25 cellular contexts compared by ENCODE assay signal in the genomic region with DNA sequence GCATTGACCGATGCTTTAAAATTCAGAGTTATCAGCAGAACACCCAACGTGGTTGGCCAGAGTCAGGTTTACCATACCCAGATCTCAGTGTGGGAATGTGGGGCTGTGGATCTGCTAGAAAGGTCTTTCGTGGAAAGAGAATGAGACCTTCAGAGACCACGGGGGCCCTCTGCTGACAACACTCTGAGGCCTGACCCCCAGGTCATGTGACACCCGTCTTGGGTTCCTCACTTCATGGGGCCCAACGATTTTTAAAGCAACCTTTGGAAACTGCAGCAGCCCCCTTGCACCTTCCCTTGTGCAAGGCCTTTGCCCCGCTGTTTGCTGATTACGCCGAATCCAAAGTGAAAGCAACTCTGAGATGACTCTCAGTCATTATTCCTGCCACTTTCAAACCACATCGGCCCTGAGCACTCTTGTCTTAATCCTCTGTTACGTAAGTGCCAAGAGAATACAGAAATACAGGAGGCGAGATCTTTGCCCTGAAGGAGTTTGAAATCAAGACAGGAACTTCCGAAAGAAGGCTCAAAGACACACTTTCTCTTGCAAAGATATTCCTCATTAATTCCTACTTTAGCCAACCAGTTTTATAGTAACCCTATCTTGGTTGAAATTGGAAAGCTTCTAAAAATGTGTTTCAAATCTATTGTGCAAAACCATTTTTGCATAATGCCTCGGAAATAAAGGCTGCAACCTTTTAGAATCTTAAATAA.
DNase-seq lines count a peak whose midpoint lies in the region; ATAC-seq and TF ChIP-seq lines count a peak whose summit lies in the region.
"Had no signal": no experiment of that assay in that cellular context is flagged by ENCODE, and none has a peak within 500 bp of the region (broad histone marks: within the 10 kb centered on the region; RNA-seq: fewer than 3 reads in every experiment).

No MANE protein-coding gene starts in this region.

- no peaks in the 10 kb centered on the region for H4K20me1 ChIP-seq in osteoblast (ENCODE audit: insufficient read depth, low read length)

- H2AFZ ChIP-seq in osteoblast (ENCODE audit: low read length) = no peak overlapping the region

- no peaks in the 10 kb centered on the region for H3K79me2 ChIP-seq in osteoblast (ENCODE audit: insufficient read depth, low read length)

- H3K27ac ChIP-seq in osteoblast (ENCODE audit: low read depth, low read length) (no peak overlapping the region), tibial artery (no peak overlapping the region)
- H3K27ac ChIP-seq: adrenal gland, thoracic aorta, uterus had no signal

- H3K36me3 ChIP-seq in osteoblast (ENCODE audit: insufficient read depth, low read length) (peaks cover 60% of the 10 kb centered on the region), tibial artery (peaks cover 66 to 99% (median 87%) of the 10 kb centered on the region in 3 donors)
- H3K36me3 ChIP-seq: adrenal gland, MG63, uterus had no signal

- no peak overlapping the region; the same call in 1 of the 2 replicates for H3K4me3 ChIP-seq in AG09309 (ENCODE audit: control insufficient read depth, low read depth, low read length)
- H3K4me3 ChIP-seq in osteoblast (ENCODE audit: insufficient read depth, low read length) = peak overlapping the region; percentile 33
- H3K4me3 ChIP-seq in tibial artery = no peak overlapping the region
- H3K4me3 ChIP-seq: adrenal gland, MG63, thoracic aorta, uterus had no signal

- H3K4me1 ChIP-seq in osteoblast (ENCODE audit: insufficient read depth, low read length) (no peaks in the 10 kb centered on the region), tibial artery (no peaks in the 10 kb centered on the region)
- H3K4me1 ChIP-seq: adrenal gland, uterus had no signal

- no peaks in the 10 kb centered on the region for H3K27me3 ChIP-seq in osteoblast (ENCODE audit: insufficient read depth, low read length)
- H3K27me3 ChIP-seq in tibial artery = no peaks in the 10 kb centered on the region
- H3K27me3 ChIP-seq: adrenal gland, MG63, uterus had no signal

- intact Hi-C loops in tibial artery (cut with DNase I; ENCODE audit: low total_unique reads) = no loop called here

- peak overlapping the region; percentile 51 for H3K4me2 ChIP-seq in osteoblast (ENCODE audit: insufficient read depth, low read length)

- no peaks in the 10 kb centered on the region for H3K9me3 ChIP-seq in osteoblast (ENCODE audit: low read depth, low read length)
- H3K9me3 ChIP-seq in tibial artery = no peaks in the 10 kb centered on the region
- H3K9me3 ChIP-seq: adrenal gland, MG63, thoracic aorta, uterus had no signal

- TF ChIP-seq CTCF in AG09309 (IDR thresholded peaks at IDR 0.05; ENCODE audit: control insufficient read depth, insufficient read depth, low read depth, low read length, missing control alignments) = no peak
- no peak for TF ChIP-seq CTCF in osteoblast (IDR thresholded peaks at IDR 0.05; ENCODE audit: extremely low read depth, low read depth, low read length)
- no peak for TF ChIP-seq CTCF in tibial artery (IDR thresholded peaks at IDR 0.05)

- DNase-seq in AG09309 (ENCODE audit: low read depth) = peak; percentile 35
- peak; percentile 32 for DNase-seq in NCI-H187 treated with DMSO at 0.1 percent for 48 hours (lab: John Stamatoyannopoulos, UW)
- DNase-seq in fibroblast of gingiva (ENCODE audit: low read depth) = peak; percentile 55
- no peak for DNase-seq in osteoblast (ENCODE audit: insufficient read length, low spot score, missing footprints)
- DNase-seq in tibial artery = no peak
- no peak for DNase-seq in NCI-H146 treated with DMSO at 0.1 percent for 48 hours (lab: John Stamatoyannopoulos, UW; ENCODE audit: unreplicated experiment)
- DNase-seq in central memory CD4-positive, alpha-beta T cell = no peak
- DNase-seq: activated CD4-positive, alpha-beta T cell treated with anti-CD3 and anti-CD28 coated beads, Interleukin-2, amount 50 U/mL, for 1 hour; activated T-cell treated with anti-CD3 and anti-CD28 coated beads, Interleukin-2, amount 50 U/mL, for 48 hours; adrenal gland; CD8-positive, alpha-beta memory T cell; GDM1; KBM-7; kidney; MG63; NCI-H446; NCI-H774; retina; stimulated activated naive CD4-positive, alpha-beta T cell; uterus had no signal

- ATAC-seq in HG03442 (IDR thresholded peaks at IDR 0.05; ENCODE audit: unreplicated experiment) = no peak
- ATAC-seq: HCT116; natural killer cell treated with Interleukin-12 subunit alpha and Interleukin-12 subunit beta and Interleukin-15 and Interleukin-18, amount 100 ng/mL, for 72 hours; Right ventricle myocardium inferior had no signal

Comparison
In these comparisons a context has a peak if more than half of its experiments do, and no peak if none do; other contexts are left out.
1. DNase-seq: peak in AG09309 (single experiment), NCI-H187 treated with DMSO at 0.1 percent for 48 hours (single experiment) and fibroblast of gingiva (single experiment); none in osteoblast (single experiment), tibial artery (0 of 2), NCI-H146 treated with DMSO at 0.1 percent for 48 hours (single experiment) and central memory CD4-positive, alpha-beta T cell (single experiment).